ENCODE assay signal across 13 cellular contexts in genomic region chr17:43952724-43953666, GRCh38. TPM values are rescaled to one million over a fixed set of nuclear protein-coding genes. Genes with fewer than 3 reads are reported as not detected.
DNase-seq lines count a peak whose midpoint lies in the region; TF ChIP-seq lines count a peak whose summit lies in the region.
"Had no signal": no experiment of that assay in that cellular context is flagged by ENCODE, and none has a peak within 500 bp of the region (broad histone marks: within the 10 kb centered on the region; RNA-seq: fewer than 3 reads in every experiment).

No MANE protein-coding gene starts in this region.

- H3K27ac Mint-ChIP-seq in nephron progenitor cell = no peak overlapping the region

- H3K36me3 ChIP-seq in esophagus muscularis mucosa = no peaks in the 10 kb centered on the region

- 12% methylated on average over 48 of the region's 82 CpGs for WGBS in esophagus muscularis mucosa

- no peaks in the 10 kb centered on the region for H3K9me3 Mint-ChIP-seq in nephron progenitor cell

- H3K4me1 ChIP-seq in esophagus muscularis mucosa = peaks cover 10 to 16% (median 13%) of the 10 kb centered on the region in 4 donors

- DNase-seq in NCI-H1092 treated with DMSO at 0.1 percent for 48 hours (lab: John Stamatoyannopoulos, UW) (peak; percentile 13), NCI-H1092 (lab: John Stamatoyannopoulos, UW) (no peak), NCI-H774 (lab: John Stamatoyannopoulos, UW) (peak; percentile 50), esophagus muscularis mucosa (ENCODE audit: extremely low spot score) (no peak), nephron progenitor cell (peak; percentile 78), NCI-H226 (no peak), Ammon's horn (ENCODE audit: low spot score) (no peak), NCI-H1694 (lab: John Stamatoyannopoulos, UW) (no peak)
- DNase-seq: activated CD4-positive, alpha-beta T cell treated with anti-CD3 and anti-CD28 coated beads for 4 hours; aorta; GF-D8; NCI-H1436 treated with DMSO at 0.1 percent for 48 hours; small intestine had no signal

- no peak for TF ChIP-seq POLR2A in esophagus muscularis mucosa (IDR thresholded peaks at IDR 0.05; ENCODE audit: low read depth)

- no peaks in the 10 kb centered on the region for H3K36me3 Mint-ChIP-seq in nephron progenitor cell (ENCODE audit: low read depth)

- peaks cover 0 to 88% (median 38%) of the 10 kb centered on the region in 4 donors for H3K27me3 ChIP-seq in esophagus muscularis mucosa

- intact Hi-C loops in esophagus muscularis mucosa (cut with DNase I) = no loop called here

- H3K4me3 ChIP-seq in esophagus muscularis mucosa = peak overlapping the region in 3 of 4 donors; percentile 2 to 24 (median 18)

- TF ChIP-seq CTCF in esophagus muscularis mucosa (IDR thresholded peaks at IDR 0.05) = no peak
- TF ChIP-seq CTCF in nephron progenitor cell (IDR thresholded peaks at IDR 0.05) = no peak

- H3K27ac ChIP-seq in esophagus muscularis mucosa (replicated peaks in 1 of 4) = no peak overlapping the region

- peaks cover 81% of the 10 kb centered on the region for H3K27me3 Mint-ChIP-seq in nephron progenitor cell (ENCODE audit: low read depth, poor library complexity)

- no peaks in the 10 kb centered on the region for H3K9me3 ChIP-seq in esophagus muscularis mucosa

- no peak for TF ChIP-seq EP300 in esophagus muscularis mucosa (IDR thresholded peaks at IDR 0.05)

- H3K4me3 Mint-ChIP-seq in nephron progenitor cell = peak overlapping the region; percentile 82

- H3K4me1 Mint-ChIP-seq in nephron progenitor cell = peaks cover 21% of the 10 kb centered on the region

RNA-seq across cellular contexts. Expression of gene PYY, which starts 0.7 kb away (rescaled TPM):
- total RNA-seq in esophagus muscularis mucosa = not detected
- total RNA-seq: aorta had no signal

RNA-seq across cellular contexts. Expression of gene PPY, which starts 10.7 kb away (rescaled TPM):
- not detected for total RNA-seq in esophagus muscularis mucosa
- total RNA-seq: aorta had no signal

RNA-seq across cellular contexts. Expression of gene MPP2, which starts 45.7 kb away (rescaled TPM):
- 10 to 100 TPM; 13.3 to 15.9 (median 15.6) TPM for total RNA-seq in esophagus muscularis mucosa

RNA-seq across cellular contexts. Expression of gene NAGS, which starts 51.4 kb away (rescaled TPM):
- 1 to 10 TPM in 3 of 4 donors, under 1 TPM in 1; 0.83 to 3.4 (median 1.8) TPM for total RNA-seq in esophagus muscularis mucosa

Comparison
In these comparisons a context has a peak if more than half of its experiments do, and no peak if none do; other contexts are left out.
1. DNase-seq: peak in NCI-H1092 treated with DMSO at 0.1 percent for 48 hours (single experiment), NCI-H774 (single experiment) and nephron progenitor cell (single experiment); none in NCI-H1092 (single experiment), esophagus muscularis mucosa (single experiment), NCI-H226 (single experiment), Ammon's horn (single experiment) and NCI-H1694 (single experiment).